ENCODE assay signal across 10 cellular contexts in the genomic region with DNA sequence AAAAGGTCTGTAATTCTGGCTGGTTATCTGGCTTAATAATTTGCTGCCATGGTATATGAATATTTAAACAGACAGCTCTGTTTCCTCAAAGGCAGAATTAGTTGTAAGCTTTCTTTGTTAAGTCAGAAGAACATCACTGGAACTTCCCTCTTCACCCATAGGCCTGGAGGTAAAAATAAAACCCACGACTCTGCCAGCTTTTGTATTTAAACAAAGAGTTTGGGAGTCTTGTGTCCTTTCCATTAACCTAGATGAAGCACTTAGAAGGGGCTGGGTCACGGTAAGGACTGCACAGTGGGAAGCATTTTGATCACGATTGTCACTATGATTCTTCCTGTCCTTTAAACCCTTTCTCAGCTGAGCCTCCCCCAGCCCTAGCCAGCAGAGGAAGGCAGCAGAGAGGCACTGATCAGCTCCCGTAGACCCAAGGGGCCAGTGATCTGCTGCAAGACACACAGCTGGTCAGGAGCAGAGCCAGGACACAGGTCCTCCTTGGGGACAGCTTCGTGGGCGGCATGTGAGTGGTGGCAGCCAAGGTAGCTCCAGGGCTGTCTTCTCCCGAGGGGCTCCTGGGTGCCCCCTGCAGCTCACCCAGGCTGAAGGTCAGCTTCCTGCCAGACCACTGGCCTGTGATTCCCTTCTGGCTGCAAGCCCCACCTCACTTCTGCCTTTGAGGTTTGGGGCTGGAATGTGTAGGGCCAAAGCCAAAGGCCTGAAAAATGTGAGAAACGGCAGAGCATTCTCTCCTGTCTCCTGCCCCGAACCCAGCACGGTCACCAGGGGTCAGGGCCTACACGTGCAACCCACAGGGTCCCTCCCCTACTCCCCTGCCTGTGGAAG. TPM values are rescaled to one million over a fixed set of nuclear protein-coding genes. Genes with fewer than 3 reads are reported as not detected.
DNase-seq lines count a peak whose midpoint lies in the region; FAIRE-seq and TF ChIP-seq lines count a peak whose summit lies in the region.
"Had no signal": no experiment of that assay in that cellular context is flagged by ENCODE, and none has a peak within 500 bp of the region (broad histone marks: within the 10 kb centered on the region; RNA-seq: fewer than 3 reads in every experiment).

No MANE protein-coding gene starts in this region.

- no peaks in the 10 kb centered on the region for H4K20me1 ChIP-seq in astrocyte (ENCODE audit: insufficient read depth, low read length)

- no peak overlapping the region for H3K27ac Mint-ChIP-seq in astrocyte (ENCODE audit: unreplicated experiment)
- H3K27ac Mint-ChIP-seq in neural crest cell (ENCODE audit: unreplicated experiment), result peak overlapping the region; percentile 35
- no peak overlapping the region for H3K27ac Mint-ChIP-seq in progenitor cell of endocrine pancreas

- H3K4me3 Mint-ChIP-seq in astrocyte (ENCODE audit: unreplicated experiment), result no peak overlapping the region
- peak overlapping the region; percentile 11 for H3K4me3 Mint-ChIP-seq in neural crest cell
- no peak overlapping the region for H3K4me3 Mint-ChIP-seq in progenitor cell of endocrine pancreas (ENCODE audit: low read depth)

- no peaks in the 10 kb centered on the region for H3K9me3 ChIP-seq in astrocyte (ENCODE audit: insufficient read depth, low read depth, low read length)
- H3K9me3 ChIP-seq: HAP-1 had no signal

- no peak overlapping the region for H2AFZ ChIP-seq in astrocyte (ENCODE audit: low read depth, low read length)

- no peak overlapping the region for H3K27ac ChIP-seq in astrocyte (ENCODE audit: low read depth, low read length)

- no peak for FAIRE-seq in astrocyte (lab: Jason Lieb, UNC)

- H3K9ac ChIP-seq in astrocyte (ENCODE audit: low read length), result no peak overlapping the region

- H3K4me1 Mint-ChIP-seq in astrocyte (ENCODE audit: low read depth, unreplicated experiment) (peaks cover 33% of the 10 kb centered on the region), neural crest cell (peaks cover 62% of the 10 kb centered on the region), progenitor cell of endocrine pancreas (ENCODE audit: low read depth) (no peaks in the 10 kb centered on the region)

- H3K4me3 ChIP-seq in astrocyte (ENCODE audit: insufficient read depth, low read depth, low read length), result no peak overlapping the region
- H3K4me3 ChIP-seq: HAP-1 had no signal

- TF ChIP-seq CTCF in astrocyte (IDR thresholded peaks at IDR 0.05; ENCODE audit: insufficient read depth, low read depth, low read length) (no peak), neural crest cell (conservative IDR thresholded peaks at IDR 0.05) (no peak), progenitor cell of endocrine pancreas (IDR thresholded peaks at IDR 0.05; ENCODE audit: unreplicated experiment) (no peak)

- H3K27me3 ChIP-seq in astrocyte (ENCODE audit: insufficient read depth, low read length), result no peaks in the 10 kb centered on the region

- DNase-seq in GM03348 (ENCODE audit: low spot score) (peak; percentile 69), LHCN-M2 (ENCODE audit: low read depth) (peak; percentile 18), astrocyte (ENCODE audit: low read depth) (peak; percentile 44), neural crest cell (ENCODE audit: low read depth, low spot score) (no peak), progenitor cell of endocrine pancreas (ENCODE audit: low spot score, unreplicated experiment) (no peak), NCI-H345 (lab: John Stamatoyannopoulos, UW) (no peak), SK-N-DZ (ENCODE audit: low spot score) (no peak), GF-D8 (lab: John Stamatoyannopoulos, UW) (no peak)
- DNase-seq: activated gamma-delta T cell treated with Interleukin-2 at 50 U/mL for 16 hours had no signal

- H3K4me2 ChIP-seq in astrocyte (ENCODE audit: low read length), result no peak overlapping the region

- H3K27me3 Mint-ChIP-seq in astrocyte (ENCODE audit: low read depth, unreplicated experiment) (peaks cover 7% of the 10 kb centered on the region), neural crest cell (ENCODE audit: low read depth) (no peaks in the 10 kb centered on the region), progenitor cell of endocrine pancreas (peaks cover 16% of the 10 kb centered on the region)

- H3K79me2 ChIP-seq in astrocyte (ENCODE audit: insufficient read depth, low read length), result no peaks in the 10 kb centered on the region

- H3K4me1 ChIP-seq in astrocyte (ENCODE audit: insufficient read depth, low read length), result peaks cover 17% of the 10 kb centered on the region
- H3K4me1 ChIP-seq: HAP-1 had no signal

- H3K36me3 ChIP-seq in astrocyte (ENCODE audit: insufficient read depth, low read length), result no peaks in the 10 kb centered on the region
- H3K36me3 ChIP-seq: HAP-1 had no signal

- H3K36me3 Mint-ChIP-seq in astrocyte (ENCODE audit: low read depth, unreplicated experiment) (peaks cover 2% of the 10 kb centered on the region), neural crest cell (ENCODE audit: low read depth) (no peaks in the 10 kb centered on the region), progenitor cell of endocrine pancreas (ENCODE audit: insufficient read depth) (no peaks in the 10 kb centered on the region)

- H3K9me3 Mint-ChIP-seq in astrocyte (ENCODE audit: unreplicated experiment), result peaks cover 3% of the 10 kb centered on the region
- H3K9me3 Mint-ChIP-seq in neural crest cell, result no peaks in the 10 kb centered on the region
- H3K9me3 Mint-ChIP-seq in progenitor cell of endocrine pancreas (ENCODE audit: low read depth), result no peaks in the 10 kb centered on the region

RNA-seq across cellular contexts. Expression of a gene that starts 4.0 kb away (rescaled TPM):
- total RNA-seq in LHCN-M2 (2014; rRNA removed) (1.2 and 1.3 TPM in 2 replicates), astrocyte (0.77 and 0.89 TPM in 2 replicates), neural crest cell (1.0 and 1.5 TPM in 2 replicates), progenitor cell of endocrine pancreas (0.20 TPM in 1 of 2 replicates, not detected in the other)
- polyA plus RNA-seq in LHCN-M2 (2012), result 4.3 TPM
- not detected in 2 replicates for polyA plus RNA-seq in SK-N-DZ (2014; cell fraction: cytosol; rRNA removed)
- polyA plus RNA-seq in SK-N-DZ (2014; cell fraction: nucleus; rRNA removed), result not detected in 2 replicates

RNA-seq across cellular contexts. Expression of a gene that starts 38.1 kb away (rescaled TPM):
- total RNA-seq in LHCN-M2 (2014; rRNA removed) (0.06 and 0.32 TPM in 2 replicates), astrocyte (0.32 and 0.34 TPM in 2 replicates), neural crest cell (0.32 and 0.54 TPM in 2 replicates), progenitor cell of endocrine pancreas (0.11 and 0.14 TPM in 2 replicates)
- 0.05 TPM for polyA plus RNA-seq in LHCN-M2 (2012)
- not detected in 2 replicates for polyA plus RNA-seq in SK-N-DZ (2014; cell fraction: cytosol; rRNA removed)
- 1.6 TPM in 1 of 2 replicates, not detected in the other for polyA plus RNA-seq in SK-N-DZ (2014; cell fraction: nucleus; rRNA removed)

Comparison
In these comparisons a context has a peak if more than half of its experiments do, and no peak if none do; other contexts are left out.
1. DNase-seq: peak in GM03348 (single experiment), LHCN-M2 (single experiment) and astrocyte (single experiment); none in neural crest cell (single experiment), progenitor cell of endocrine pancreas (single experiment), NCI-H345 (single experiment), SK-N-DZ (single experiment) and GF-D8 (single experiment).